ENCODE assay signal across 8 cellular contexts in the genomic region with DNA sequence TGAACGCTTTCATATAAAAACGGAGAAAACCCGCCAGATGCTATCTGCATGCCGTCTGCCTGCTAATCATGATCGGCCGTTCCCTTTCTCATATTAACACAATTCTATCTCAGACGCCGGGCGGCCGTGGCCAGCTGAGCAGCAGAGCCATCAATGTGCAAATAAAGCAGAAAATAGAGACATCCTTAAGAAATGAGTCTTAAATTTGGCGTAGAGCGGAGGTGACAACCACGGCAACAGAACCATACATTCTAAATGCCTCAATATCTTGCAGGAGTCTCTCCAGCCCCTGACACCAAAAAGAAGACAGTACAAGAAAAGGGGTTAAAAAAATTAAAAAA. TPM values are rescaled to one million over a fixed set of nuclear protein-coding genes. Genes with fewer than 3 reads are reported as not detected.
DNase-seq lines count a peak whose midpoint lies in the region; ATAC-seq and TF ChIP-seq lines count a peak whose summit lies in the region.

No MANE protein-coding gene starts in this region.

- H3K4me3 Mint-ChIP-seq in CD14-positive monocyte (peak overlapping the region; percentile 82 to 92), activated B cell treated with CpG ODN at 0.5 μM for 24 hours (peak overlapping the region; percentile 79)

- H3K27ac ChIP-seq in HUES6 (ENCODE audit: low read depth, low read length) (no peak overlapping the region), iPS DF 6.9 (ENCODE audit: low read length) (no peak overlapping the region), testis (peak overlapping the region in 1 of 2 donors; percentile 85)

- H3K27me3 ChIP-seq in HUES6 (ENCODE audit: control insufficient read depth, insufficient read depth, low read length) (peaks cover 68% of the 10 kb centered on the region), iPS DF 6.9 (ENCODE audit: control insufficient read depth, insufficient read depth, low read length) (peaks cover 35% of the 10 kb centered on the region), testis (no peaks in the 10 kb centered on the region)

- H3K36me3 Mint-ChIP-seq in CD14-positive monocyte, result peaks cover 21 to 25% of the 10 kb centered on the region in 2 donors
- no peaks in the 10 kb centered on the region for H3K36me3 Mint-ChIP-seq in activated B cell treated with CpG ODN at 0.5 μM for 24 hours (ENCODE audit: low read depth)

- H3K4me1 Mint-ChIP-seq in CD14-positive monocyte (peaks cover 36% of the 10 kb centered on the region), activated B cell treated with CpG ODN at 0.5 μM for 24 hours (peaks cover 31% of the 10 kb centered on the region)

- ATAC-seq in activated B cell treated with CpG ODN at 0.5 μM for 24 hours (ENCODE audit: low read depth), result no peak
- ATAC-seq in HG03442 (IDR thresholded peaks at IDR 0.05; ENCODE audit: unreplicated experiment), result no peak
- ATAC-seq in HG02571 (IDR thresholded peaks at IDR 0.05; ENCODE audit: unreplicated experiment), result no peak

- TF ChIP-seq POLR2A in testis (IDR thresholded peaks at IDR 0.05), result no peak

- H3K9me3 Mint-ChIP-seq in CD14-positive monocyte, result peaks cover 6 to 38% (median 26%) of the 10 kb centered on the region in 7 donors
- no peaks in the 10 kb centered on the region for H3K9me3 Mint-ChIP-seq in activated B cell treated with CpG ODN at 0.5 μM for 24 hours

- CTCF ChIA-PET in activated B cell treated with CpG ODN at 0.5 μM for 24 hours (lab: Charles Lee), result interaction anchor here (1.2 kb wide), 1 partner anchor 1155 kb away, joined by 3 read pairs; no protein-coding TSS in a partner anchor

- H3K9ac ChIP-seq in HUES6 (ENCODE audit: low read length), result peak overlapping the region; percentile 19

- POLR2A ChIA-PET in activated B cell treated with CpG ODN at 0.5 μM for 24 hours (lab: Charles Lee), result no interaction called here

- H3K4me1 ChIP-seq in HUES6 (ENCODE audit: control insufficient read depth, insufficient read depth, low read length), result peaks cover 15% of the 10 kb centered on the region
- H3K4me1 ChIP-seq in iPS DF 6.9 (ENCODE audit: control insufficient read depth, insufficient read depth, low read length), result 0 out of 2 replicates have a peak, but pooled peaks cover 3% of the 10 kb centered on the region
- peaks cover 8% of the 10 kb centered on the region for H3K4me1 ChIP-seq in testis

- no CpG with 5 or more reads among the region's 13 CpGs for WGBS in iPS DF 6.9 (ENCODE audit: insufficient coverage, insufficient read length)
- 8% methylated on average over 13 of the region's 13 CpGs for WGBS in testis, 2 donors

- H3K27ac Mint-ChIP-seq in CD14-positive monocyte (no peak overlapping the region), activated B cell treated with CpG ODN at 0.5 μM for 24 hours (peak overlapping the region; percentile 31)

- H3K27me3 Mint-ChIP-seq in CD14-positive monocyte (ENCODE audit: low read depth in 3 of 3), result peaks cover 66 to 75% (median 70%) of the 10 kb centered on the region in 3 donors
- peaks cover 48% of the 10 kb centered on the region for H3K27me3 Mint-ChIP-seq in activated B cell treated with CpG ODN at 0.5 μM for 24 hours

- TF ChIP-seq CTCF in CD14-positive monocyte (IDR thresholded peaks at IDR 0.05) (no peak), activated B cell treated with CpG ODN at 0.5 μM for 24 hours (IDR thresholded peaks at IDR 0.05) (no peak), testis (IDR thresholded peaks at IDR 0.05) (no peak)

- DNase-seq in CD14-positive monocyte (ENCODE audit: low spot score) (no peak), activated B cell treated with CpG ODN at 0.5 μM for 24 hours (no peak), iPS DF 6.9 (ENCODE audit: low read depth, low spot score) (no peak), testis (no peak), activated gamma-delta T cell (lab: John Stamatoyannopoulos, UW) (no peak)

- H3K36me3 ChIP-seq in HUES6 (ENCODE audit: control insufficient read depth, insufficient read depth, low read length), result no peaks in the 10 kb centered on the region
- no peaks in the 10 kb centered on the region for H3K36me3 ChIP-seq in iPS DF 6.9 (ENCODE audit: control insufficient read depth, insufficient read depth, low read length)
- H3K36me3 ChIP-seq in testis (ENCODE audit: low read depth, missing control alignments), result no peaks in the 10 kb centered on the region

- intact Hi-C loops in CD14-positive monocyte (cut with micrococcal nuclease) (no loop called here), activated B cell treated with CpG ODN at 0.5 μM for 24 hours (cut with micrococcal nuclease) (loop anchor here (2.0 to 10.0 kb wide), 3 partner anchors 407 to 1493 kb away; a partner anchor contains a TSS), testis (cut with DNase I; ENCODE audit: low total_unique reads) (no loop called here)

- H3K4me3 ChIP-seq in HUES6 (ENCODE audit: low read depth, low read length), result peak overlapping the region; percentile 79
- H3K4me3 ChIP-seq in iPS DF 6.9 (ENCODE audit: low read length), result peak overlapping the region; percentile 12; the same call in 1 of the 2 replicates
- H3K4me3 ChIP-seq in testis, result peak overlapping the region; percentile 56 to 67

- no peaks in the 10 kb centered on the region for H3K9me3 ChIP-seq in HUES6 (ENCODE audit: control insufficient read depth, insufficient read depth, low read depth, low read length)
- H3K9me3 ChIP-seq in iPS DF 6.9 (ENCODE audit: control insufficient read depth, insufficient read depth, low read length), result no peaks in the 10 kb centered on the region
- no peaks in the 10 kb centered on the region for H3K9me3 ChIP-seq in testis

RNA-seq across cellular contexts. Expression of a gene that starts 2.7 kb away (rescaled TPM):
- not detected for polyA plus RNA-seq in CD14-positive monocyte
- 0.07 TPM in 1 of 2 replicates, not detected in the other for total RNA-seq in activated B cell treated with CpG ODN at 0.5 μM for 24 hours
- 1 to 10 TPM; 2.9 to 5.7 TPM for total RNA-seq in testis
- 2.3 TPM for polyA plus RNA-seq in testis (ENCODE audit: insufficient read depth, low read depth, low replicate concordance)

Comparison
In these comparisons a context has a peak if more than half of its experiments do, and no peak if none do; other contexts are left out.
1. H3K4me3 ChIP-seq: peak in every context shown above with its lines; median percentile 79 in HUES6; 62 in testis; 12 in iPS DF 6.9.